ENCODE assay signal across 18 cellular contexts in the genomic region with DNA sequence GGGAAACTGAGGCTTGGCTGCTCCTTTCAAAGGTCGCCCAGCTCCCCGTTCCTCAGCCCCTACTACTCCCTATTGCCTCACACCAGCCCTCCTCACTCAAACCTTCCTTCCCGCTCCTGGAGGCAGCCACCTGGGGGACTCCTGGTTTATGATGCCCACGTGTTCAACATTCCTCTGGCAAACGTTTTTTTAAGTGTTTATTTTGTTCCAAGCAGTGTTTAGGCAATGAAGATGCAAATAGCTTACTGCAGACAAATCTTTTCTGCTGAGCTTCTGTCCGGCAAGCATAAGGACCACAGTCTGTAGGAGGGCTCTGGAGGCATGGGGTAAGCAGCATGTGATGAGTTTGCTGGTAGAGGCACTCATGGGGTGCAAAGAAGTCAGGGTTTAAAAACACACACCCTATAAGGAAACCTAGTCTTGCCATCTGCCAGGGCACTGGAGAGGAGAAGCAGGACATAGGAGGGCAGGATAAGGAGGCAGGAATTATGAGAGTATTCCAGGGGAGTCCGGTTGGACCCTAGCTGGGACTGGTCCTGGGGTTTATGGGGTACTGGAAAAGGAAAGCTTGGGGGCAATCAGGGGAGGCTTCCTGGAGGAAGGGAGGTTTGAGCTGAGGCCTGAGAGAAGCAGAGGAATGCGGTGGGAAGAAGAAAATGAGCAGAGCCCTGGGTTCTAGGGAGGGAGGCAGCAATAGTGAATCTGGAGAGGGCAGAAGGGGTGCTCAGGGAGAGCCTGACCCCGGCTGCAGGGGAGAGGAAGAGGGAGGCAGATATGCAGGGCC.
DNase-seq lines count a peak whose midpoint lies in the region; ATAC-seq and TF ChIP-seq lines count a peak whose summit lies in the region.
"Had no signal": no experiment of that assay in that cellular context is flagged by ENCODE, and none has a peak within 500 bp of the region (broad histone marks: within the 10 kb centered on the region; RNA-seq: fewer than 3 reads in every experiment).

No MANE protein-coding gene starts in this region.

- intact Hi-C loops in Calu3 (cut with micrococcal nuclease; ENCODE audit: unreplicated experiment), result no loop called here

- DNase-seq in T-helper 2 cell treated with Interferon-gamma antibody and Interleukin-4, amounts not matched to agents 5 μg/mL and 100 μg/mL, for 36 hours (ENCODE audit: low spot score), result no peak
- no peak for DNase-seq in T-helper 2 cell
- no peak for DNase-seq in Calu3
- peak; percentile 67 for DNase-seq in astrocyte of the hippocampus (ENCODE audit: low read depth, low spot score)
- no peak for DNase-seq in neural crest cell (ENCODE audit: low read depth, low spot score)
- no peak for DNase-seq in GM19240 (ENCODE audit: insufficient read length, low spot score)
- DNase-seq: 8988T, COR-L47, erythroblast, GF-D8, head of caudate nucleus, kidney glomerular epithelial cell, NCI-H1092, psoas muscle had no signal

- no peaks in the 10 kb centered on the region for H3K9me3 Mint-ChIP-seq in T-helper 2 cell treated with Interferon-gamma antibody and Interleukin-4, amounts not matched to agents 5 μg/mL and 100 μg/mL, for 36 hours
- H3K9me3 Mint-ChIP-seq in Calu3 (ENCODE audit: low read depth, unreplicated experiment) (no peaks in the 10 kb centered on the region), neural crest cell (no peaks in the 10 kb centered on the region)

- peak overlapping the region; percentile 8 for H3K27ac Mint-ChIP-seq in T-helper 2 cell treated with Interferon-gamma antibody and Interleukin-4, amounts not matched to agents 5 μg/mL and 100 μg/mL, for 36 hours
- H3K27ac Mint-ChIP-seq in Calu3 (ENCODE audit: unreplicated experiment), result peak overlapping the region; percentile 36
- H3K27ac Mint-ChIP-seq in neural crest cell (ENCODE audit: unreplicated experiment), result no peak overlapping the region
- H3K27ac Mint-ChIP-seq: activated naive CD8-positive, alpha-beta T cell had no signal

- no peak for ATAC-seq in GM21717 (IDR thresholded peaks at IDR 0.05; ENCODE audit: unreplicated experiment)
- no peak for ATAC-seq in HG03135 (IDR thresholded peaks at IDR 0.05; ENCODE audit: unreplicated experiment)
- ATAC-seq: mucosa of descending colon, psoas muscle had no signal

- peaks cover 3% of the 10 kb centered on the region for H3K4me1 Mint-ChIP-seq in T-helper 2 cell treated with Interferon-gamma antibody and Interleukin-4, amounts not matched to agents 5 μg/mL and 100 μg/mL, for 36 hours (ENCODE audit: low read depth)
- H3K4me1 Mint-ChIP-seq in Calu3 (ENCODE audit: low read depth, unreplicated experiment), result peaks cover 24% of the 10 kb centered on the region
- peaks cover 46% of the 10 kb centered on the region for H3K4me1 Mint-ChIP-seq in neural crest cell

- no TSS peak for BruUV-seq in Calu3 (replicated peaks; lab: Mats Ljungman, UMichigan)

- TF ChIP-seq CTCF in Calu3 (IDR thresholded peaks at IDR 0.05; ENCODE audit: unreplicated experiment) (no peak), neural crest cell (conservative IDR thresholded peaks at IDR 0.05) (no peak)

- no peaks in the 10 kb centered on the region for H3K27me3 Mint-ChIP-seq in T-helper 2 cell treated with Interferon-gamma antibody and Interleukin-4, amounts not matched to agents 5 μg/mL and 100 μg/mL, for 36 hours (ENCODE audit: low read depth)
- H3K27me3 Mint-ChIP-seq in Calu3 (ENCODE audit: unreplicated experiment), result no peaks in the 10 kb centered on the region
- peaks cover 18% of the 10 kb centered on the region for H3K27me3 Mint-ChIP-seq in neural crest cell (ENCODE audit: low read depth)
- H3K27me3 Mint-ChIP-seq: activated naive CD8-positive, alpha-beta T cell had no signal

- peaks cover 19% of the 10 kb centered on the region for H3K36me3 Mint-ChIP-seq in T-helper 2 cell treated with Interferon-gamma antibody and Interleukin-4, amounts not matched to agents 5 μg/mL and 100 μg/mL, for 36 hours (ENCODE audit: low read depth)
- H3K36me3 Mint-ChIP-seq in Calu3 (ENCODE audit: insufficient read depth, unreplicated experiment) (peaks cover 53% of the 10 kb centered on the region), neural crest cell (ENCODE audit: low read depth) (peaks cover 5% of the 10 kb centered on the region)

- CTCF ChIA-PET in Calu3 (lab: Charles Lee), result no interaction called here

- H3K4me3 Mint-ChIP-seq in T-helper 2 cell treated with Interferon-gamma antibody and Interleukin-4, amounts not matched to agents 5 μg/mL and 100 μg/mL, for 36 hours, result no peak overlapping the region
- H3K4me3 Mint-ChIP-seq in Calu3 (ENCODE audit: low read depth, unreplicated experiment) (no peak overlapping the region), neural crest cell (peak overlapping the region; percentile 36)
- H3K4me3 Mint-ChIP-seq: activated naive CD8-positive, alpha-beta T cell had no signal
